Comparison of ENCODE assay signal across 14 cellular contexts in genomic region chrX:72182924-72183323, GRCh38. TPM values are rescaled to one million over a fixed set of nuclear protein-coding genes. Genes with fewer than 3 reads are reported as not detected.
DNase-seq lines count a peak whose midpoint lies in the region; ATAC-seq, FAIRE-seq and TF ChIP-seq lines count a peak whose summit lies in the region.
"Had no signal": no experiment of that assay in that cellular context is flagged by ENCODE, and none has a peak within 500 bp of the region (broad histone marks: within the 10 kb centered on the region; RNA-seq: fewer than 3 reads in every experiment).

No MANE protein-coding gene starts in this region.

- no peak for ATAC-seq in HCT116

- H3K9ac ChIP-seq in HCT116 (ENCODE audit: low read length): peak overlapping the region; percentile 77; the same call in 1 of the 2 replicates
- H3K9ac ChIP-seq in SU-DHL-6 (ENCODE audit: low read length): 0 out of 2 replicates have a peak overlapping the region, but pooled peaks have one; percentile 81
- no peak overlapping the region for H3K9ac ChIP-seq in keratinocyte (ENCODE audit: control insufficient read depth, extremely low read depth, insufficient read depth, low read length)

- H3K36me3 ChIP-seq in A673 (ENCODE audit: insufficient read depth, low read length, poor library complexity, severe bottlenecking): peaks cover 6% of the 10 kb centered on the region
- H3K36me3 ChIP-seq in HCT116 (ENCODE audit: control insufficient read depth in 1 of 2, insufficient read depth in 2 of 2, low read length in 2 of 2): no peaks in the 10 kb centered on the region; a peak in 1 of 4 replicates
- no peaks in the 10 kb centered on the region for H3K36me3 ChIP-seq in SU-DHL-6 (ENCODE audit: low read length)
- peaks cover 0 to 2% of the 10 kb centered on the region in 2 experiments for H3K36me3 ChIP-seq in keratinocyte (ENCODE audit: control insufficient read depth in 2 of 2, extremely low read depth in 1 of 2, insufficient read depth in 2 of 2, low read length in 2 of 2)
- H3K36me3 ChIP-seq in H7 (replicated peaks; ENCODE audit: control insufficient read depth, insufficient read depth, low read length): no peaks in the 10 kb centered on the region
- no peaks in the 10 kb centered on the region for H3K36me3 ChIP-seq in uterus
- H3K36me3 ChIP-seq: colonic mucosa had no signal

- POLR2A ChIA-PET in A673 (lab: Charles Lee; ENCODE audit: low non-redundant PET) (no interaction called here), HCT116 (lab: Charles Lee) (no interaction called here)

- dilution Hi-C loops in keratinocyte (cut with MboI; ENCODE audit: extremely low pct_ligation_motif_present, low sequenced_read_pairs): no loop called here

- BruUV-seq in A673 (replicated peaks; lab: Mats Ljungman, UMichigan) (no TSS peak), HCT116 (replicated peaks; lab: Mats Ljungman, UMichigan) (no TSS peak)

- RAD21 ChIA-PET in HCT116 (lab: Charles Lee; ENCODE audit: low non-redundant PET in 1 of 2, low total read pairs in 2 of 2, uncharacterized antibody in 2 of 2, unreplicated experiment in 2 of 2): no interaction called here

- no peak overlapping the region for H2AFZ ChIP-seq in HCT116 (ENCODE audit: low read depth, low read length, poor library complexity, severe bottlenecking)
- H2AFZ ChIP-seq in SU-DHL-6 (ENCODE audit: low read depth, low read length, severe bottlenecking): no peak overlapping the region
- no peak overlapping the region for H2AFZ ChIP-seq in keratinocyte (ENCODE audit: control insufficient read depth, low read length)

- H3K79me2 ChIP-seq in HCT116 (ENCODE audit: insufficient read depth, low read length) (peaks cover 16% of the 10 kb centered on the region), SU-DHL-6 (ENCODE audit: insufficient read depth, low read length) (peaks cover 19% of the 10 kb centered on the region), keratinocyte (ENCODE audit: control insufficient read depth, insufficient read depth, low read length) (peaks cover 12% of the 10 kb centered on the region)

- TF ChIP-seq CTCF in A673 (conservative IDR thresholded peaks at IDR 0.05; ENCODE audit: low read depth, low read length): no peak
- TF ChIP-seq CTCF in HCT116 (IDR thresholded peaks at IDR 0.05 in 2 of 3, conservative IDR thresholded peaks at IDR 0.05 in 1 of 3; ENCODE audit: borderline replicate concordance in 1 of 3, insufficient read depth in 1 of 3, low read depth in 2 of 3, low read length in 2 of 3): no peak
- no peak for TF ChIP-seq CTCF in SU-DHL-6 (IDR thresholded peaks at IDR 0.05; ENCODE audit: insufficient read depth, low read length, poor library complexity, severe bottlenecking)
- no peak for TF ChIP-seq CTCF in keratinocyte (optimal IDR thresholded peaks at IDR 0.05 in 1 of 3, IDR thresholded peaks at IDR 0.05 in 1 of 3, conservative IDR thresholded peaks at IDR 0.05 in 1 of 3; ENCODE audit: extremely low read depth in 1 of 3, insufficient read depth in 2 of 3, low read length in 3 of 3)
- no peak for TF ChIP-seq CTCF in uterus (IDR thresholded peaks at IDR 0.05)

- DNase-seq in A673 (ENCODE audit: low spot score) (no peak), HCT116 (ENCODE audit: low read depth, low spot score) (no peak), keratinocyte (ENCODE audit: low read depth, low spot score) (no peak), NCI-H1930 (lab: John Stamatoyannopoulos, UW) (no peak), NCI-H2029 treated with DMSO at 0.1 percent for 48 hours (lab: John Stamatoyannopoulos, UW) (no peak), H7 (no peak), uterus (no peak)
- DNase-seq: activated CD4-positive, alpha-beta T cell treated with anti-CD3 and anti-CD28 coated beads, Interleukin-2, amount 10 ng/mL, durations not matched to agents 7 days and 5 days; colonic mucosa; DMS 273 treated with DMSO at 0.1 percent for 48 hours; NCI-H1417 treated with DMSO at 0.1 percent for 48 hours; nucleus accumbens had no signal

- H3K27me3 ChIP-seq in A673 (replicated peaks; ENCODE audit: insufficient read depth, low read depth, low read length, poor library complexity) (no peaks in the 10 kb centered on the region), HCT116 (ENCODE audit: insufficient read depth, low read length) (no peaks in the 10 kb centered on the region), SU-DHL-6 (ENCODE audit: low read length) (no peaks in the 10 kb centered on the region), keratinocyte (ENCODE audit: control insufficient read depth, extremely low read depth, insufficient read depth, low read length) (no peaks in the 10 kb centered on the region), H7 (ENCODE audit: control insufficient read depth, insufficient read depth, low read length) (no peaks in the 10 kb centered on the region), uterus (no peaks in the 10 kb centered on the region)
- H3K27me3 ChIP-seq: colonic mucosa had no signal

- H3K9me2 ChIP-seq in HCT116 (ENCODE audit: insufficient read depth) (no peaks in the 10 kb centered on the region), SU-DHL-6 (replicated peaks; ENCODE audit: insufficient read depth, low read length) (no peaks in the 10 kb centered on the region)

- peaks cover 2% of the 10 kb centered on the region for H3K9me1 ChIP-seq in keratinocyte (ENCODE audit: control insufficient read depth, extremely low read depth, insufficient read depth, low read length)

- H3K4me1 ChIP-seq in A673 (ENCODE audit: insufficient read depth, low read length, poor library complexity, severe bottlenecking) (no peaks in the 10 kb centered on the region), HCT116 (ENCODE audit: control insufficient read depth in 1 of 2, insufficient read depth in 2 of 2, low read length in 2 of 2) (peaks cover 0 to 9% of the 10 kb centered on the region in 2 experiments; a peak in 2 of 4 replicates), keratinocyte (ENCODE audit: control insufficient read depth, extremely low read depth, insufficient read depth, low read length) (peaks cover 10% of the 10 kb centered on the region), uterus (no peaks in the 10 kb centered on the region)
- H3K4me1 ChIP-seq: colonic mucosa had no signal

- H3K4me3 ChIP-seq in A673 (ENCODE audit: low read depth, low read length, poor library complexity, severe bottlenecking): peak overlapping the region; percentile 61
- H3K4me3 ChIP-seq in HCT116 (replicated peaks in 1 of 2; ENCODE audit: low read depth in 1 of 2, low read length in 2 of 2): peak overlapping the region; percentile 83 to 85
- H3K4me3 ChIP-seq in SU-DHL-6 (ENCODE audit: insufficient read depth, low read length, poor library complexity, severe bottlenecking): no peak overlapping the region
- H3K4me3 ChIP-seq in keratinocyte (ENCODE audit: control insufficient read depth in 2 of 3, extremely low read depth in 1 of 3, insufficient read depth in 2 of 3, low read depth in 1 of 3, low read length in 3 of 3): peak overlapping the region in 2 of 3 experiments; percentile 46 to 93
- no peak overlapping the region for H3K4me3 ChIP-seq in H7 (ENCODE audit: insufficient read depth, low read depth, low read length)
- H3K4me3 ChIP-seq in uterus: no peak overlapping the region

- peaks cover 8% of the 10 kb centered on the region; the same call in 1 of the 2 replicates for H3F3A ChIP-seq in SU-DHL-6 (ENCODE audit: insufficient read depth)

- no peak for FAIRE-seq in keratinocyte (lab: Jason Lieb, UNC)

- CTCF ChIA-PET in A673 (lab: Charles Lee): no interaction called here
- CTCF ChIA-PET in HCT116 (lab: Charles Lee): no interaction called here

- intact Hi-C loops in A673 (cut with micrococcal nuclease; ENCODE audit: unreplicated experiment): no loop called here
- intact Hi-C loops in HCT116 (cut with micrococcal nuclease): no loop called here
- intact Hi-C loops in uterus (cut with DNase I; ENCODE audit: low total_unique reads): no loop called here

- H3K4me2 ChIP-seq in HCT116 (ENCODE audit: low read length): peak overlapping the region; percentile 64
- H3K4me2 ChIP-seq in SU-DHL-6 (ENCODE audit: low read depth, low read length, poor library complexity, severe bottlenecking): peak overlapping the region; percentile 64
- H3K4me2 ChIP-seq in keratinocyte (ENCODE audit: control insufficient read depth, extremely low read depth, insufficient read depth, low read depth, low read length): peak overlapping the region; percentile 72

- H4K20me1 ChIP-seq in HCT116 (ENCODE audit: insufficient read depth) (no peaks in the 10 kb centered on the region), SU-DHL-6 (ENCODE audit: low read depth, low read length) (no peaks in the 10 kb centered on the region), keratinocyte (ENCODE audit: control insufficient read depth, extremely low read depth, insufficient read depth, low read length) (no peaks in the 10 kb centered on the region)

- H3K27ac ChIP-seq in A673 (ENCODE audit: low read depth, low read length, poor library complexity, severe bottlenecking) (no peak overlapping the region), HCT116 (ENCODE audit: low read depth, low read length) (no peak overlapping the region), SU-DHL-6 (ENCODE audit: low read depth, low read length) (no peak overlapping the region), keratinocyte (ENCODE audit: control insufficient read depth, insufficient read depth, low read length) (no peak overlapping the region), uterus (no peak overlapping the region)
- H3K27ac ChIP-seq: colonic mucosa had no signal

- TF ChIP-seq RAD21 in HCT116 (IDR thresholded peaks at IDR 0.05; ENCODE audit: low read depth): no peak

- no peaks in the 10 kb centered on the region for H3K9me3 ChIP-seq in A673 (ENCODE audit: low read depth, low read length, poor library complexity, severe bottlenecking)
- no peaks in the 10 kb centered on the region for H3K9me3 ChIP-seq in HCT116 (ENCODE audit: control insufficient read depth in 1 of 2, insufficient read depth in 1 of 2, low read depth in 1 of 2, low read length in 2 of 2)
- H3K9me3 ChIP-seq in SU-DHL-6 (ENCODE audit: insufficient read depth, low read length): no peaks in the 10 kb centered on the region
- no peaks in the 10 kb centered on the region for H3K9me3 ChIP-seq in keratinocyte (ENCODE audit: control insufficient read depth, low read depth, low read length)
- H3K9me3 ChIP-seq in uterus: no peaks in the 10 kb centered on the region
- H3K9me3 ChIP-seq: colonic mucosa had no signal

- TF ChIP-seq POLR2A in HCT116 (IDR thresholded peaks at IDR 0.05; ENCODE audit: borderline replicate concordance, extremely low read depth, insufficient read depth, insufficient read length) (no peak), uterus (IDR thresholded peaks at IDR 0.05) (no peak)

RNA-seq across cellular contexts. Expression of gene PIN4, which starts 1.4 kb away (rescaled TPM):
- total RNA-seq in A673 (2021) (20.0 and 21.3 TPM in 2 replicates), HCT116 (2021; ENCODE audit: unreplicated experiment) (9.5 TPM), uterus (10 to 100 TPM in 1 of 4 donors, 1 to 10 TPM in 2, not detected in 1; 1.3 to 15.0 (median 8.2) TPM)
- polyA plus RNA-seq in HCT116 (2012): 11.7 and 20.4 TPM in 2 replicates
- polyA plus RNA-seq in keratinocyte: 12.9 to 31.0 TPM (median 28.4 TPM) in 3 replicates
- polyA plus RNA-seq in keratinocyte (2011; ENCODE audit: low read depth): 7.7 TPM
- polyA plus RNA-seq in keratinocyte (2011; cell fraction: cytosol; rRNA removed): 35.3 and 45.7 TPM in 2 replicates
- polyA plus RNA-seq in keratinocyte (2011; cell fraction: nucleus; rRNA removed): 9.1 and 20.1 TPM in 2 replicates
- 19.8 and 36.5 TPM in 2 replicates for polyA plus RNA-seq in keratinocyte (2012; ENCODE audit: low replicate concordance)
- polyA minus RNA-seq in keratinocyte: 0.33 to 1.2 TPM in 2 of 3 replicates, not detected in the other
- polyA minus RNA-seq in keratinocyte (2011; cell fraction: cytosol; rRNA and poly(A)+ RNA removed): 5.6 TPM
- 1.5 and 4.4 TPM in 2 replicates for polyA minus RNA-seq in keratinocyte (2011; cell fraction: nucleus; rRNA and poly(A)+ RNA removed)
- total RNA-seq in H7 (2014; rRNA removed; shearing (Covaris generic)): 26.5 and 28.8 TPM in 2 replicates

RNA-seq across cellular contexts. Expression of gene RTL5, which starts 51.2 kb away (rescaled TPM):
- 8.4 and 11.5 TPM in 2 replicates for total RNA-seq in A673 (2021)
- total RNA-seq in HCT116 (2021; ENCODE audit: unreplicated experiment): 2.5 TPM
- polyA plus RNA-seq in HCT116 (2012): 1.5 and 1.8 TPM in 2 replicates
- 0.09 to 0.22 TPM (median 0.17 TPM) in 3 replicates for polyA plus RNA-seq in keratinocyte
- not detected for polyA plus RNA-seq in keratinocyte (2011; ENCODE audit: low read depth)
- polyA plus RNA-seq in keratinocyte (2011; cell fraction: cytosol; rRNA removed): 0.24 and 0.32 TPM in 2 replicates
- 1.4 and 1.6 TPM in 2 replicates for polyA plus RNA-seq in keratinocyte (2011; cell fraction: nucleus; rRNA removed)
- 0.06 and 0.32 TPM in 2 replicates for polyA plus RNA-seq in keratinocyte (2012; ENCODE audit: low replicate concordance)
- polyA minus RNA-seq in keratinocyte: 0.26 to 0.33 TPM (median 0.29 TPM) in 3 replicates
- polyA minus RNA-seq in keratinocyte (2011; cell fraction: cytosol; rRNA and poly(A)+ RNA removed): not detected
- 0.42 and 0.54 TPM in 2 replicates for polyA minus RNA-seq in keratinocyte (2011; cell fraction: nucleus; rRNA and poly(A)+ RNA removed)
- total RNA-seq in H7 (2014; rRNA removed; shearing (Covaris generic)): 1.3 and 1.5 TPM in 2 replicates
- 10 to 100 TPM in 1 of 4 donors, 1 to 10 TPM in 3; 2.3 to 23.3 (median 6.1) TPM for total RNA-seq in uterus
- total RNA-seq: HT1080 had no signal

RNA-seq across cellular contexts. Expression of gene ERCC6L, which starts 55.9 kb away (rescaled TPM):
- total RNA-seq in A673 (2021) (16.1 and 17.0 TPM in 2 replicates), HCT116 (2021; ENCODE audit: unreplicated experiment) (12.5 TPM), uterus (1 to 10 TPM in 1 of 4 donors, under 1 TPM in 3; 0.26 to 3.5 (median 0.41) TPM)
- polyA plus RNA-seq in HCT116 (2012): 2.6 and 4.8 TPM in 2 replicates
- polyA plus RNA-seq in keratinocyte: 0.52 to 4.1 TPM (median 3.4 TPM) in 3 replicates
- 0.06 TPM for polyA plus RNA-seq in keratinocyte (2011; ENCODE audit: low read depth)
- polyA plus RNA-seq in keratinocyte (2011; cell fraction: cytosol; rRNA removed): 0.65 and 1.2 TPM in 2 replicates
- 0.87 and 1.1 TPM in 2 replicates for polyA plus RNA-seq in keratinocyte (2011; cell fraction: nucleus; rRNA removed)
- 0.14 and 3.7 TPM in 2 replicates for polyA plus RNA-seq in keratinocyte (2012; ENCODE audit: low replicate concordance)
- 0.36 to 5.1 TPM (median 0.49 TPM) in 3 replicates for polyA minus RNA-seq in keratinocyte
- 1.5 TPM for polyA minus RNA-seq in keratinocyte (2011; cell fraction: cytosol; rRNA and poly(A)+ RNA removed)
- polyA minus RNA-seq in keratinocyte (2011; cell fraction: nucleus; rRNA and poly(A)+ RNA removed): 0.74 and 1.6 TPM in 2 replicates
- total RNA-seq in H7 (2014; rRNA removed; shearing (Covaris generic)): 9.6 and 15.1 TPM in 2 replicates

Comparison
In these comparisons a context has a peak if more than half of its experiments do, and no peak if none do; other contexts are left out.
1. H3K4me3 ChIP-seq: peak in A673 (single experiment), HCT116 (2 of 2) and keratinocyte (2 of 3); none in SU-DHL-6 (single experiment), H7 (single experiment) and uterus (0 of 2).
2. Peak in every context shown above with its lines, with median percentiles within 50 percentile points of each other: H3K4me2 ChIP-seq.